2 cellular contexts compared by ENCODE assay signal in genomic region chr6:44067073-44067759, GRCh38.
TF ChIP-seq lines count a peak whose summit lies in the region.

No MANE protein-coding gene starts in this region.

TF ChIP-seq in A549, 52 proteins besides CTCF, POLR2A, EP300 and RAD21:
- TF ChIP-seq KDM5A (IDR thresholded peaks at IDR 0.05) (no peak), EHMT2 (IDR thresholded peaks at IDR 0.05; ENCODE audit: low read depth) (no peak), RFX5 (IDR thresholded peaks at IDR 0.05) (no peak)

TF ChIP-seq in HEK293, 187 proteins besides CTCF, POLR2A, EP300 and RAD21:
- TF ChIP-seq ZBTB17 (tag by site-specific recombination; IDR thresholded peaks at IDR 0.05) (no peak), GLIS2 (tag by site-specific recombination; IDR thresholded peaks at IDR 0.05) (peak; percentile 48; the same call in 1 of the 2 replicates), GFI1B (tag by site-specific recombination; IDR thresholded peaks at IDR 0.05) (no peak), ZIC2 (tag by site-specific recombination; IDR thresholded peaks at IDR 0.05) (peak; percentile 97), KLF16 (tag by site-specific recombination; IDR thresholded peaks at IDR 0.05) (no peak), ZFHX2 (tag by site-specific recombination; conservative IDR thresholded peaks at IDR 0.05) (peak; percentile 97), GLIS1 (tag by site-specific recombination; IDR thresholded peaks at IDR 0.05) (peak; percentile 79), EGR2 (tag by site-specific recombination; IDR thresholded peaks at IDR 0.05; ENCODE audit: low read depth) (peak; percentile 94), ZNF366 (tag by site-specific recombination; conservative IDR thresholded peaks at IDR 0.05) (no peak)
- TF ChIP-seq, protein P1, sequence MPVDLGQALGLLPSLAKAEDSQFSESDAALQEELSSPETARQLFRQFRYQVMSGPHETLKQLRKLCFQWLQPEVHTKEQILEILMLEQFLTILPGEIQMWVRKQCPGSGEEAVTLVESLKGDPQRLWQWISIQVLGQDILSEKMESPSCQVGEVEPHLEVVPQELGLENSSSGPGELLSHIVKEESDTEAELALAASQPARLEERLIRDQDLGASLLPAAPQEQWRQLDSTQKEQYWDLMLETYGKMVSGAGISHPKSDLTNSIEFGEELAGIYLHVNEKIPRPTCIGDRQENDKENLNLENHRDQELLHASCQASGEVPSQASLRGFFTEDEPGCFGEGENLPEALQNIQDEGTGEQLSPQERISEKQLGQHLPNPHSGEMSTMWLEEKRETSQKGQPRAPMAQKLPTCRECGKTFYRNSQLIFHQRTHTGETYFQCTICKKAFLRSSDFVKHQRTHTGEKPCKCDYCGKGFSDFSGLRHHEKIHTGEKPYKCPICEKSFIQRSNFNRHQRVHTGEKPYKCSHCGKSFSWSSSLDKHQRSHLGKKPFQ (tag by site-specific recombination; IDR thresholded peaks at IDR 0.05) = no peak
- TF ChIP-seq, protein P2, sequence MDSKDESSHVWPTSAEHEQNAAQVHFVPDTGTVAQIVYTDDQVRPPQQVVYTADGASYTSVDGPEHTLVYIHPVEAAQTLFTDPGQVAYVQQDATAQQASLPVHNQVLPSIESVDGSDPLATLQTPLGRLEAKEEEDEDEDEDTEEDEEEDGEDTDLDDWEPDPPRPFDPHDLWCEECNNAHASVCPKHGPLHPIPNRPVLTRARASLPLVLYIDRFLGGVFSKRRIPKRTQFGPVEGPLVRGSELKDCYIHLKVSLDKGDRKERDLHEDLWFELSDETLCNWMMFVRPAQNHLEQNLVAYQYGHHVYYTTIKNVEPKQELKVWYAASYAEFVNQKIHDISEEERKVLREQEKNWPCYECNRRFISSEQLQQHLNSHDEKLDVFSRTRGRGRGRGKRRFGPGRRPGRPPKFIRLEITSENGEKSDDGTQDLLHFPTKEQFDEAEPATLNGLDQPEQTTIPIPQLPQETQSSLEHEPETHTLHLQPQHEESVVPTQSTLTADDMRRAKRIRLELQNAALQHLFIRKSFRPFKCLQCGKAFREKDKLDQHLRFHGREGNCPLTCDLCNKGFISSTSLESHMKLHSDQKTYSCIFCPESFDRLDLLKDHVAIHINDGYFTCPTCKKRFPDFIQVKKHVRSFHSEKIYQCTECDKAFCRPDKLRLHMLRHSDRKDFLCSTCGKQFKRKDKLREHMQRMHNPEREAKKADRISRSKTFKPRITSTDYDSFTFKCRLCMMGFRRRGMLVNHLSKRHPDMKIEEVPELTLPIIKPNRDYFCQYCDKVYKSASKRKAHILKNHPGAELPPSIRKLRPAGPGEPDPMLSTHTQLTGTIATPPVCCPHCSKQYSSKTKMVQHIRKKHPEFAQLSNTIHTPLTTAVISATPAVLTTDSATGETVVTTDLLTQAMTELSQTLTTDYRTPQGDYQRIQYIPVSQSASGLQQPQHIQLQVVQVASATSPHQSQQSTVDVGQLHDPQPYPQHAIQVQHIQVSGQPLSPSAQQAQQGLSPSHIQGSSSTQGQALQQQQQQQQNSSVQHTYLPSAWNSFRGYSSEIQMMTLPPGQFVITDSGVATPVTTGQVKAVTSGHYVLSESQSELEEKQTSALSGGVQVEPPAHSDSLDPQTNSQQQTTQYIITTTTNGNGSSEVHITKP (tag by site-specific recombination; IDR thresholded peaks at IDR 0.05) = peak; percentile 38; the same call in 1 of the 2 replicates
